In genomic region chr9:136085815-136086212, GRCh38 we compare ENCODE assay signal across 15 cellular contexts. TPM values are rescaled to one million over a fixed set of nuclear protein-coding genes. Genes with fewer than 3 reads are reported as not detected.
DNase-seq lines count a peak whose midpoint lies in the region; ATAC-seq, FAIRE-seq and TF ChIP-seq lines count a peak whose summit lies in the region.
"Had no signal": no experiment of that assay in that cellular context is flagged by ENCODE, and none has a peak within 500 bp of the region (broad histone marks: within the 10 kb centered on the region; RNA-seq: fewer than 3 reads in every experiment).

No MANE protein-coding gene starts in this region.

- H3K36me3 ChIP-seq in skeletal muscle tissue (ENCODE audit: control insufficient read depth in 3 of 3, insufficient read depth in 3 of 3, low read length in 3 of 3) = peaks cover 0 to 2% (median 0%) of the 10 kb centered on the region in 3 donors

- TF ChIP-seq CTCF in D721Med (IDR thresholded peaks at IDR 0.05; ENCODE audit: insufficient read depth, missing control alignments) = no peak
- TF ChIP-seq CTCF in chondrocyte (IDR thresholded peaks at IDR 0.05) = no peak

- H3K27ac Mint-ChIP-seq in chondrocyte (ENCODE audit: unreplicated experiment) = no peak overlapping the region
- H3K27ac Mint-ChIP-seq: activated CD8-positive, alpha-beta T cell treated with anti-CD3 and anti-CD28 coated beads, Interleukin-2, amount 10 ng/mL, durations not matched to agents 7 days and 5 days; activated naive CD8-positive, alpha-beta T cell; IgD-negative memory B cell; nephron had no signal

- H3K4me1 Mint-ChIP-seq in chondrocyte (ENCODE audit: low read depth) = peaks cover 29% of the 10 kb centered on the region

- peak overlapping the region; percentile 65 to 77 (median 68) for H3K9ac ChIP-seq in skeletal muscle tissue (ENCODE audit: low read depth in 1 of 3, low read length in 3 of 3)

- no peaks in the 10 kb centered on the region for H3K9me3 ChIP-seq in skeletal muscle tissue (ENCODE audit: control insufficient read depth in 3 of 3, low read length in 3 of 3)

- H3K27ac ChIP-seq in skeletal muscle tissue (ENCODE audit: low read depth, low read length) = peak overlapping the region; percentile 72

- FAIRE-seq in D721Med (lab: Jason Lieb, UNC) = no peak

- peaks cover 68 to 91% (median 87%) of the 10 kb centered on the region in 3 donors for H3K4me1 ChIP-seq in skeletal muscle tissue (ENCODE audit: control insufficient read depth in 3 of 3, insufficient read depth in 3 of 3, low read length in 3 of 3)

- DNase-seq in D721Med (ENCODE audit: insufficient read length, low spot score) (peak; percentile 8), chondrocyte (ENCODE audit: low spot score) (peak; percentile 58), left lobe of liver (ENCODE audit: low spot score) (peak; percentile 90), activated gamma-delta T cell (lab: John Stamatoyannopoulos, UW) (no peak), ureter (ENCODE audit: low spot score) (no peak)
- DNase-seq: activated CD8-positive, alpha-beta T cell treated with anti-CD3 and anti-CD28 coated beads, Interleukin-2, amount 10 ng/mL, durations not matched to agents 7 days and 5 days; NCI-H187 treated with DMSO at 0.1 percent for 48 hours; OCI-M1; stimulated activated CD4-positive, alpha-beta T cell treated with anti-CD3 and anti-CD28 coated beads, Interleukin-2, amount 100 ng/mL, for 48 hours had no signal

- H3K27me3 Mint-ChIP-seq in chondrocyte (ENCODE audit: low read depth) = no peaks in the 10 kb centered on the region
- H3K27me3 Mint-ChIP-seq: activated naive CD8-positive, alpha-beta T cell had no signal

- no peaks in the 10 kb centered on the region for H3K9me3 Mint-ChIP-seq in chondrocyte (ENCODE audit: low read depth)
- H3K9me3 Mint-ChIP-seq: IgD-negative memory B cell, nephron had no signal

- ATAC-seq in left lobe of liver (peak; percentile 95), HG02642 (IDR thresholded peaks at IDR 0.05; ENCODE audit: poor library complexity, unreplicated experiment) (no peak), GM18517 (IDR thresholded peaks at IDR 0.05; ENCODE audit: unreplicated experiment) (no peak)
- ATAC-seq: activated CD8-positive, alpha-beta T cell treated with anti-CD3 and anti-CD28 coated beads, Interleukin-2, amount 10 ng/mL, durations not matched to agents 7 days and 5 days had no signal

- no peaks in the 10 kb centered on the region for H3K27me3 ChIP-seq in skeletal muscle tissue (ENCODE audit: control insufficient read depth in 3 of 3, insufficient read depth in 3 of 3, low read length in 3 of 3)

- no peaks in the 10 kb centered on the region for H3K36me3 Mint-ChIP-seq in chondrocyte (ENCODE audit: low read depth)
- H3K36me3 Mint-ChIP-seq: activated naive CD8-positive, alpha-beta T cell; IgD-negative memory B cell had no signal

- peak overlapping the region in 1 of 3 donors; percentile 54 for H3K4me3 ChIP-seq in skeletal muscle tissue (ENCODE audit: low read length in 3 of 3)

- H3K4me3 Mint-ChIP-seq in chondrocyte (ENCODE audit: unreplicated experiment) = no peak overlapping the region
- H3K4me3 Mint-ChIP-seq: activated CD8-positive, alpha-beta T cell treated with anti-CD3 and anti-CD28 coated beads, Interleukin-2, amount 10 ng/mL, durations not matched to agents 7 days and 5 days; activated naive CD8-positive, alpha-beta T cell; nephron had no signal

RNA-seq across cellular contexts. Expression of gene NACC2, which starts 9.3 kb away (rescaled TPM):
- total RNA-seq in chondrocyte = 42.6 to 52.4 TPM (median 51.0 TPM) in 3 replicates
- total RNA-seq in left lobe of liver = 18.4 TPM
- total RNA-seq in skeletal muscle tissue = 7.3 TPM
- 36.0 TPM for total RNA-seq in ureter

RNA-seq across cellular contexts. Expression of gene TMEM250, which starts 32.9 kb away (rescaled TPM):
- 31.9 to 37.3 TPM (median 35.9 TPM) in 3 replicates for total RNA-seq in chondrocyte
- 18.2 TPM for total RNA-seq in left lobe of liver
- 24.0 TPM for total RNA-seq in skeletal muscle tissue
- total RNA-seq in ureter = 31.8 TPM

Comparison
In these comparisons a context has a peak if more than half of its experiments do, and no peak if none do; other contexts are left out.
1. DNase-seq: peak in D721Med (single experiment), chondrocyte (single experiment) and left lobe of liver (single experiment); none in activated gamma-delta T cell (single experiment) and ureter (single experiment).